In the genomic region with DNA sequence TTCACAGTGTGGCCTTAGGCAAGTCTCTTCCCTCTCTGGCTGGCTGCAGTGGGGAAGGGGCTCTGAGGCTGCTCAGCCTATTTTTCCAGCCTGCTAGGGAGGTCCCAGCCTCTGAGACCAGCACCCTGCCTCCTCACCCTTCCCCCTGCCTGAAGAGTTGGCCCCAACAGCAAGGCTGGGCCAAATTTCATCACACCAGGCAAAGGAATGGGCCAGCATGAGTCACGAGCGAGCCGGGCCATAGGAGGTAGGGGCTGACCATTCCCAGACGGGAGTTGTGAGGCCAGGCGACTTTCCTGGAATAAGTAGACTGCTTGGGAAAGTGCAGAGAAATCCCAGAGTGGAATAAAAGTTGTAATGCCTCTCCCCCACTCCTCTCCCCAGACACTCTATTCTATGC, we compare ENCODE assay signal across 13 cellular contexts. TPM values are rescaled to one million over a fixed set of nuclear protein-coding genes. Genes with fewer than 3 reads are reported as not detected.
DNase-seq lines count a peak whose midpoint lies in the region; ATAC-seq and TF ChIP-seq lines count a peak whose summit lies in the region.
"Had no signal": no experiment of that assay in that cellular context is flagged by ENCODE, and none has a peak within 500 bp of the region (broad histone marks: within the 10 kb centered on the region; RNA-seq: fewer than 3 reads in every experiment).

No MANE protein-coding gene starts in this region.

- TF ChIP-seq CTCF in heart right ventricle (IDR thresholded peaks at IDR 0.05) (no peak), GM20000 (IDR thresholded peaks at IDR 0.05; ENCODE audit: extremely low read depth, missing control alignments) (no peak)

- intact Hi-C loops in heart right ventricle (cut with DNase I), result no loop called here

- peak overlapping the region; percentile 7 for H3K27ac ChIP-seq in adipose tissue (ENCODE audit: low read depth, low read length)
- H3K27ac ChIP-seq in heart right ventricle, result peak overlapping the region in 7 of 10 donors; percentile 36 to 90 (median 53)
- no peak overlapping the region for H3K27ac ChIP-seq in CD8-positive, alpha-beta memory T cell (ENCODE audit: low read depth, low read length)
- H3K27ac ChIP-seq: prostate gland had no signal

- H3K4me3 ChIP-seq in heart right ventricle (no peak overlapping the region), skeletal muscle cell (ENCODE audit: low read depth, low read length) (no peak overlapping the region)
- no peak overlapping the region for H3K4me3 ChIP-seq in CD8-positive, alpha-beta memory T cell (ENCODE audit: low read length)
- H3K4me3 ChIP-seq: prostate gland had no signal

- H3K9me3 Mint-ChIP-seq in CD8-positive, alpha-beta memory T cell, result peaks cover 0 to 8% (median 4%) of the 10 kb centered on the region in 5 donors

- CTCF ChIA-PET in CD8-positive, alpha-beta memory T cell (lab: Charles Lee), result no interaction called here

- POLR2A ChIA-PET in CD8-positive, alpha-beta memory T cell (lab: Charles Lee), result no interaction called here

- peaks cover 0 to 7% (median 0%) of the 10 kb centered on the region in 3 donors for H3K36me3 Mint-ChIP-seq in CD8-positive, alpha-beta memory T cell

- peaks cover 0 to 18% (median 0%) of the 10 kb centered on the region in 11 donors for H3K9me3 ChIP-seq in heart right ventricle
- no peaks in the 10 kb centered on the region for H3K9me3 ChIP-seq in CD8-positive, alpha-beta memory T cell (ENCODE audit: low read length)
- H3K9me3 ChIP-seq: prostate gland had no signal

- H3K4me1 ChIP-seq in heart right ventricle, result peaks cover 6 to 43% (median 22%) of the 10 kb centered on the region in 9 donors
- peaks cover 13% of the 10 kb centered on the region for H3K4me1 ChIP-seq in CD8-positive, alpha-beta memory T cell (ENCODE audit: insufficient read depth, low read length)
- H3K4me1 ChIP-seq: prostate gland had no signal

- peaks cover 21 to 51% of the 10 kb centered on the region in 2 donors for H3K27me3 Mint-ChIP-seq in CD8-positive, alpha-beta memory T cell

- no peak overlapping the region for H3K4me3 Mint-ChIP-seq in CD8-positive, alpha-beta memory T cell
- H3K4me3 Mint-ChIP-seq: WTC11 had no signal

- DNase-seq in Daoy (ENCODE audit: low read depth), result peak; percentile 74
- peak; percentile 65 to 67 for DNase-seq in heart right ventricle
- DNase-seq in skeletal muscle cell (ENCODE audit: low read depth), result peak; percentile 66
- no peak for DNase-seq in GM20000 (ENCODE audit: low spot score)
- DNase-seq in ecto neural progenitor cell (ENCODE audit: low spot score), result no peak
- no peak for DNase-seq in CD8-positive, alpha-beta memory T cell
- no peak for DNase-seq in activated gamma-delta T cell (lab: John Stamatoyannopoulos, UW)
- DNase-seq: activated naive CD4-positive, alpha-beta T cell treated with anti-CD3 and anti-CD28 coated beads, Interleukin-2, amount 50 U/mL, for 16 hours; head of caudate nucleus; NCI-H82 had no signal

- peaks cover 0 to 12% (median 7%) of the 10 kb centered on the region in 7 donors for H3K27me3 ChIP-seq in heart right ventricle
- H3K27me3 ChIP-seq in CD8-positive, alpha-beta memory T cell (ENCODE audit: insufficient read depth, low read length, poor library complexity, severe bottlenecking), result peaks cover 2% of the 10 kb centered on the region

- 36 to 87% (median 56%) methylated on average over 5 of the region's 5 CpGs for WGBS in adipose tissue, 3 donors
- WGBS in heart right ventricle, 2 donors, result 61 to 71% methylated on average over 5 of the region's 5 CpGs

- H3K4me1 Mint-ChIP-seq in CD8-positive, alpha-beta memory T cell, result peaks cover 15 to 18% (median 16%) of the 10 kb centered on the region in 3 donors

- no peaks in the 10 kb centered on the region for H3K36me3 ChIP-seq in heart right ventricle
- H3K36me3 ChIP-seq in CD8-positive, alpha-beta memory T cell (ENCODE audit: insufficient read depth, low read length), result no peaks in the 10 kb centered on the region
- H3K36me3 ChIP-seq: prostate gland had no signal

- ATAC-seq in heart right ventricle, result peak; percentile 54 to 83 (median 74)
- ATAC-seq: WTC11 had no signal

- H3K27ac Mint-ChIP-seq in CD8-positive, alpha-beta memory T cell, result no peak overlapping the region
- H3K27ac Mint-ChIP-seq: WTC11 had no signal

RNA-seq across cellular contexts. Expression of a gene that starts 5.7 kb away (rescaled TPM):
- total RNA-seq in Daoy (2014; rRNA removed; shearing (Covaris generic)), result 8.8 and 17.9 TPM in 2 replicates
- polyA plus RNA-seq in adipose tissue (100 to 1,000 TPM in 1 of 3 donors, 10 to 100 TPM in 2; 10.2 to 147 (median 91.1) TPM), heart right ventricle (10 to 100 TPM; 20.7 to 55.9 TPM)
- total RNA-seq in heart right ventricle, result 10 to 100 TPM; 35.4 to 78.9 (median 47.0) TPM
- total RNA-seq in CD8-positive, alpha-beta memory T cell, result under 1 TPM; 0.09 to 0.18 TPM
- 3.2 TPM for polyA plus RNA-seq in CD8-positive, alpha-beta memory T cell

Comparison
In these comparisons a context has a peak if more than half of its experiments do, and no peak if none do; other contexts are left out.
1. DNase-seq: peak in Daoy (single experiment), heart right ventricle (2 of 2) and skeletal muscle cell (single experiment); none in GM20000 (single experiment), ecto neural progenitor cell (single experiment), CD8-positive, alpha-beta memory T cell (0 of 5) and activated gamma-delta T cell (single experiment).